In the genomic region with DNA sequence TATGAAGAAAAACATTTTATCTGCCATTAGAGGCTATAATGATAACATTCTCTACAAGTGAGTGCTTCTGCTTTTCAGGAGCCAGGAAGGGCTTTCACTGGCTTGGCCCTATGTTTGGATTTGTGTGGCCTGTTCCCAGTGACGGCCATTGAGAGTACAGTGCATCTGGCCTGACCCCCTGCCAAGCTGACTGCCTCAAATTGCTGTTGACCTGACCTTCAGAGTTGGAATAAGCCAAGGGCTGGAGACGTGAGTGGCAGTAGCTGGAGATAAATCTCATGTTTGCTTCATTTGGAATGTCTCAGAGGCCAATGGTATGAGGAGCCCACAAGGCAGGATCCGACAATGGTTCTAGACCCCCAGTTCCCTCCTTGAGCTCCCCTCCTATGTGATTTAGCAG, we compare ENCODE assay signal across 20 cellular contexts. TPM values are rescaled to one million over a fixed set of nuclear protein-coding genes. Genes with fewer than 3 reads are reported as not detected.
A peak's percentile ranks its signal among the peaks of the same experiment; 100 is the strongest.
DNase-seq lines count a peak whose midpoint lies in the region; ATAC-seq and TF ChIP-seq lines count a peak whose summit lies in the region.
"Had no signal": no experiment of that assay in that cellular context is flagged by ENCODE, and none has a peak within 500 bp of the region (broad histone marks: within the 10 kb centered on the region; RNA-seq: fewer than 3 reads in every experiment).

No MANE protein-coding gene starts in this region.

- peak; percentile 43 for ATAC-seq in Right ventricle myocardium superior (ENCODE audit: poor library complexity)
- ATAC-seq in left ventricle myocardium superior, result peak; percentile 56
- no peak for ATAC-seq in right cardiac atrium

- H3K9me3 ChIP-seq in right cardiac atrium (ENCODE audit: control insufficient read depth, low read length), result no peaks in the 10 kb centered on the region
- no peaks in the 10 kb centered on the region for H3K9me3 ChIP-seq in esophagus muscularis mucosa
- H3K9me3 ChIP-seq: BLaER1 had no signal

- no peak overlapping the region for H3K27ac ChIP-seq in right cardiac atrium (ENCODE audit: low read length)
- H3K27ac ChIP-seq in esophagus muscularis mucosa (replicated peaks in 1 of 4), result no peak overlapping the region
- H3K27ac ChIP-seq: BLaER1, C4-2B, GM23248 had no signal

- H3K36me3 ChIP-seq in esophagus muscularis mucosa, result no peaks in the 10 kb centered on the region
- H3K36me3 ChIP-seq: BLaER1 had no signal

- peak; percentile 39 for DNase-seq in Right ventricle myocardium superior
- DNase-seq in cardiac septum (ENCODE audit: low spot score), result no peak
- no peak for DNase-seq in left ventricle myocardium superior
- DNase-seq in right cardiac atrium, result no peak
- peak; percentile 79 for DNase-seq in esophagus muscularis mucosa (ENCODE audit: extremely low spot score)
- DNase-seq in T-helper 9 cell, result no peak
- DNase-seq: CD4-positive, CD25-positive, alpha-beta regulatory T cell; CD8-positive, alpha-beta memory T cell; DMS 273 treated with DMSO at 0.1 percent for 48 hours; DMS79; EL; GDM1; GM23248; H7; HCEC 1CT had no signal

- no peak overlapping the region for H3K4me3 ChIP-seq in right cardiac atrium (ENCODE audit: low read length)
- H3K4me3 ChIP-seq in esophagus muscularis mucosa, result no peak overlapping the region
- H3K4me3 ChIP-seq: BLaER1, GM12878, GM23248 had no signal

- no peak for TF ChIP-seq EP300 in esophagus muscularis mucosa (IDR thresholded peaks at IDR 0.05)

- TF ChIP-seq POLR2A in esophagus muscularis mucosa (IDR thresholded peaks at IDR 0.05; ENCODE audit: low read depth), result no peak

- 32% methylated on average over 3 of the region's 3 CpGs for WGBS in right cardiac atrium
- WGBS in esophagus muscularis mucosa, result 43% methylated on average over 3 of the region's 3 CpGs

- H3K4me1 ChIP-seq in right cardiac atrium (ENCODE audit: control insufficient read depth, insufficient read depth, low read length) (peaks cover 2% of the 10 kb centered on the region), esophagus muscularis mucosa (no peaks in the 10 kb centered on the region)
- H3K4me1 ChIP-seq: BLaER1 had no signal

- intact Hi-C loops in Right ventricle myocardium superior (cut with DNase I), result no loop called here
- intact Hi-C loops in cardiac septum (cut with DNase I), result no loop called here
- intact Hi-C loops in left ventricle myocardium superior (cut with micrococcal nuclease), result no loop called here
- intact Hi-C loops in right cardiac atrium (cut with DNase I), result no loop called here
- intact Hi-C loops in esophagus muscularis mucosa (cut with DNase I), result no loop called here

- no peak for TF ChIP-seq CTCF in esophagus muscularis mucosa (IDR thresholded peaks at IDR 0.05)

- H3K27me3 ChIP-seq in right cardiac atrium (ENCODE audit: control insufficient read depth, insufficient read depth) (no peaks in the 10 kb centered on the region), esophagus muscularis mucosa (no peaks in the 10 kb centered on the region)
- H3K27me3 ChIP-seq: BLaER1 had no signal

RNA-seq across cellular contexts. Expression of a gene that starts 28.3 kb away (rescaled TPM):
- total RNA-seq in Right ventricle myocardium superior (not detected), cardiac septum (not detected), left ventricle myocardium superior (not detected), right cardiac atrium (not detected), esophagus muscularis mucosa (not detected)
- polyA plus RNA-seq in right cardiac atrium, result not detected
- total RNA-seq: A172; CD8-positive, alpha-beta memory T cell; GM23248; H1; H7 had no signal
- polyA plus RNA-seq: CD8-positive, alpha-beta memory T cell; GM23248; H1 had no signal

Comparison
In these comparisons a context has a peak if more than half of its experiments do, and no peak if none do; other contexts are left out.
1. ATAC-seq: peak in Right ventricle myocardium superior (single experiment) and left ventricle myocardium superior (single experiment); none in right cardiac atrium (0 of 2).
2. DNase-seq: peak in Right ventricle myocardium superior (single experiment) and esophagus muscularis mucosa (single experiment); none in cardiac septum (single experiment), left ventricle myocardium superior (single experiment), right cardiac atrium (0 of 3) and T-helper 9 cell (single experiment).